In genomic region chr11:68035266-68035876, GRCh38 we compare ENCODE assay signal across 1 cellular context.
TF ChIP-seq lines count a peak whose summit lies in the region.

No MANE protein-coding gene starts in this region.

TF ChIP-seq in K562, 482 proteins besides CTCF, POLR2A, EP300 and RAD21:
- TF ChIP-seq C11orf30 (IDR thresholded peaks at IDR 0.05; ENCODE audit: low read depth) (peak; percentile 78), ZNF316 (IDR thresholded peaks at IDR 0.05) (peak; percentile 85), CHCHD3 (CRISPR knock-in tag; IDR thresholded peaks at IDR 0.05) (no peak), ZNF511 (CRISPR knock-in tag; IDR thresholded peaks at IDR 0.05) (no peak), YBX1 (IDR thresholded peaks at IDR 0.05) (no peak), ZBTB40 (IDR thresholded peaks at IDR 0.05) (peak; percentile 95), ZBTB40 (CRISPR knock-in tag; IDR thresholded peaks at IDR 0.05) (peak; percentile 91), ZKSCAN3 (CRISPR knock-in tag; IDR thresholded peaks at IDR 0.05) (no peak), MAFG (tag; conservative IDR thresholded peaks at IDR 0.05) (peak; percentile 65), MAFF (IDR thresholded peaks at IDR 0.05; ENCODE audit: low read length) (0 out of 2 replicates have a peak, but pooled peaks have one; percentile 14)
